8 cellular contexts compared by ENCODE assay signal in the genomic region with DNA sequence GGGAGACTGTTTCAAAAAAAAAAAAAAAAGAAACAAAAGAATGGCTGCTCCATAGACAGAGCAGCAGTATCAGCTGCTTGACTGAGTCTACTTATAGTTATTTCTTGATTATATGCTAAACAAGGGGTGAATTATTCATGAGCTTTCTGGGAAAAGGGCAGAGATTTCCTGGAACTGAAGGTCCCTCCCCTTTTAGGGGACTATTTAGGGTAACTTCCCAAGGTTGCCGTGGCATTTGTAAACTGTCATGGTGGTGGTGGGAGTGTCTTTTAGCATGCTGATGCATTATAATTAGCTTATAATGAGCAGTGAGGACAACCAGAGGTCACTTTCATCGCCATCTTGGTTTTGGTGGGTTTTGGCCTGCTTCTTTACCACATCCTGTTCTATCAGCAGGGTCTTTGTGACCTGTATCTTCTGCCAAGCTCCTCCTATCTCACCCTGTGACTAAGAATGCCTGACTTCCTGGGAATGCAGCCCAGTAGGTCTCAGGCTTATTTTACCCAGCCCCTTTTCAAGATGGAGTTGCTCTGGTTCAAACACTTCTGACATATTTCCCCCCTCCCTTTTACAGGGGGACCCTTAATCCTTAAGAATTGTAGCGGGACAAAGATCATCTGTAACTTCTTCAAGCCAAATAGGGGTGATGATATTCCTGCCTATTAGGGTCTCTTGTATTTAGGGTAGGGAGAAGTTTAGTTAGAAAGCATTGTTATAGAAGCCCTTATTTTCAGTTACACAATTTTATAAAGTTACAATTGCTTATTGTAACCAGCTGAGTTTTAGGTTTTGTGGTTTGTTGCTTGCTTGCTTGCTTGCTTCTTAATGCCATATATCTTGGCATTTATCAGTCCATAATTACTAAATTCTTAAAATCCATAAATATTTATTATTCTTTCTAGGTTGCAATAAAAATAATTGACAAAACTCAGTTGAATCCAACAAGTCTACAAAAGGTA. TPM values are rescaled to one million over a fixed set of nuclear protein-coding genes. Genes with fewer than 3 reads are reported as not detected.
DNase-seq lines count a peak whose midpoint lies in the region; ATAC-seq, FAIRE-seq and TF ChIP-seq lines count a peak whose summit lies in the region.

No MANE protein-coding gene starts in this region.

- H3K9me2 ChIP-seq in HCT116 (ENCODE audit: insufficient read depth): no peaks in the 10 kb centered on the region

- no peak for TF ChIP-seq POLR2A in HCT116 (IDR thresholded peaks at IDR 0.05; ENCODE audit: borderline replicate concordance, extremely low read depth, insufficient read depth, insufficient read length)
- TF ChIP-seq POLR2A in endothelial cell of umbilical vein (IDR thresholded peaks at IDR 0.05; ENCODE audit: low read depth, low read length): no peak

- intact Hi-C loops in HCT116 (cut with micrococcal nuclease): no loop called here
- intact Hi-C loops in endothelial cell of umbilical vein (cut with micrococcal nuclease): no loop called here

- CTCF ChIA-PET in HCT116 (lab: Charles Lee): interaction anchor here (1.0 kb wide), 1 partner anchor 37 kb away, joined by 3 read pairs; no protein-coding TSS in a partner anchor
- CTCF ChIA-PET in endothelial cell of umbilical vein (lab: Charles Lee): interaction anchor here (1.4 to 3.1 kb wide), 3 partner anchors 10 to 37 kb away, joined by 3 to 18 read pairs (median 9); no protein-coding TSS in a partner anchor

- FAIRE-seq in endothelial cell of umbilical vein (lab: Jason Lieb, UNC) (no peak), small intestine (lab: Jason Lieb, UNC) (no peak), frontal cortex (lab: Jason Lieb, UNC) (no peak)

- dilution Hi-C loops in endothelial cell of umbilical vein (cut with MboI; ENCODE audit: extremely low pct_ligation_motif_present, low sequenced_read_pairs): no loop called here

- H4K20me1 ChIP-seq in HCT116 (ENCODE audit: insufficient read depth) (peaks cover 9% of the 10 kb centered on the region; the same call in 1 of the 2 replicates), endothelial cell of umbilical vein (replicated peaks; ENCODE audit: control insufficient read depth, extremely low read depth, insufficient read depth, low read length) (peaks cover 4% of the 10 kb centered on the region)

- no peaks in the 10 kb centered on the region for H3K9me1 ChIP-seq in endothelial cell of umbilical vein (replicated peaks; ENCODE audit: control insufficient read depth, extremely low read depth, insufficient read depth, low read length)

- DNase-seq in HCT116 (ENCODE audit: low read depth, low spot score) (no peak), T1000 (lab: John Stamatoyannopoulos, UW) (peak; percentile 15), endothelial cell of umbilical vein (ENCODE audit: low read depth, low spot score) (peak; percentile 14), small intestine (peak; percentile 11), NCI-H2227 (lab: John Stamatoyannopoulos, UW; ENCODE audit: unreplicated experiment) (no peak), NCI-H1092 (lab: John Stamatoyannopoulos, UW) (no peak), frontal cortex (ENCODE audit: low spot score in 2 of 2) (no peak)

- no peak overlapping the region for H3K9ac ChIP-seq in HCT116 (ENCODE audit: low read length)
- no peak overlapping the region for H3K9ac ChIP-seq in endothelial cell of umbilical vein (replicated peaks; ENCODE audit: extremely low read depth, insufficient read depth, low read length)

- RAD21 ChIA-PET in HCT116 (lab: Charles Lee; ENCODE audit: low non-redundant PET in 1 of 2, low total read pairs in 2 of 2, uncharacterized antibody in 2 of 2, unreplicated experiment in 2 of 2): no interaction called here

- TF ChIP-seq CTCF in HCT116 (IDR thresholded peaks at IDR 0.05 in 2 of 3, conservative IDR thresholded peaks at IDR 0.05 in 1 of 3; ENCODE audit: borderline replicate concordance in 1 of 3, insufficient read depth in 1 of 3, low read depth in 2 of 3, low read length in 2 of 3) (no peak), endothelial cell of umbilical vein (IDR thresholded peaks at IDR 0.05; ENCODE audit: extremely low read depth in 1 of 2, insufficient read depth in 1 of 2, low read depth in 1 of 2, low read length in 2 of 2) (no peak)

- no peaks in the 10 kb centered on the region for H3K27me3 ChIP-seq in HCT116 (ENCODE audit: insufficient read depth, low read length)
- no peaks in the 10 kb centered on the region for H3K27me3 ChIP-seq in endothelial cell of umbilical vein (ENCODE audit: control insufficient read depth in 2 of 2, insufficient read depth in 2 of 2, low read length in 2 of 2)
- no peaks in the 10 kb centered on the region for H3K27me3 ChIP-seq in small intestine (ENCODE audit: control insufficient read depth in 2 of 2, insufficient read depth in 2 of 2, low read length in 2 of 2)

- H3K4me3 ChIP-seq in HCT116 (replicated peaks in 1 of 2; ENCODE audit: low read depth in 1 of 2, low read length in 2 of 2) (no peak overlapping the region), endothelial cell of umbilical vein (replicated peaks in 1 of 3; ENCODE audit: insufficient read depth in 1 of 3, low read depth in 1 of 3, low read length in 3 of 3) (no peak overlapping the region), small intestine (ENCODE audit: low read depth in 1 of 2, low read length in 2 of 2) (no peak overlapping the region)

- 0 out of 2 replicates have a peak overlapping the region, but pooled peaks have one; percentile 10 for H3K4me2 ChIP-seq in HCT116 (ENCODE audit: low read length)
- no peak overlapping the region for H3K4me2 ChIP-seq in endothelial cell of umbilical vein (ENCODE audit: insufficient read depth, low read length)

- no TSS peak for BruUV-seq in HCT116 (replicated peaks; lab: Mats Ljungman, UMichigan)
- no TSS peak for BruUV-seq in endothelial cell of umbilical vein (replicated peaks; lab: Mats Ljungman, UMichigan)

- H3K79me2 ChIP-seq in HCT116 (ENCODE audit: insufficient read depth, low read length) (peaks cover 93% of the 10 kb centered on the region), endothelial cell of umbilical vein (ENCODE audit: control insufficient read depth, insufficient read depth, low read length) (peaks cover 69% of the 10 kb centered on the region)

- TF ChIP-seq RAD21 in HCT116 (IDR thresholded peaks at IDR 0.05; ENCODE audit: low read depth): no peak

- H3K36me3 ChIP-seq in HCT116 (ENCODE audit: control insufficient read depth in 1 of 2, insufficient read depth in 2 of 2, low read length in 2 of 2): no peaks in the 10 kb centered on the region; a peak in 1 of 4 replicates
- H3K36me3 ChIP-seq in endothelial cell of umbilical vein (ENCODE audit: control insufficient read depth in 2 of 2, extremely low read depth in 1 of 2, insufficient read depth in 2 of 2, low read length in 2 of 2): no peaks in the 10 kb centered on the region
- no peaks in the 10 kb centered on the region for H3K36me3 ChIP-seq in small intestine (ENCODE audit: control insufficient read depth in 2 of 2, insufficient read depth in 2 of 2, low read length in 2 of 2)

- WGBS in small intestine, 3 donors: 59 to 82% (median 77%) methylated on average over 3 of the region's 3 CpGs

- POLR2A ChIA-PET in HCT116 (lab: Charles Lee) (no interaction called here), endothelial cell of umbilical vein (lab: Charles Lee) (interaction anchor here (0.6 to 0.7 kb wide), 3 partner anchors 9 to 95 kb away, joined by 3 to 7 read pairs (median 6); a partner anchor contains a TSS)

- H3K27ac ChIP-seq in HCT116 (ENCODE audit: low read depth, low read length) (no peak overlapping the region), endothelial cell of umbilical vein (ENCODE audit: insufficient read depth, low read depth, low read length) (no peak overlapping the region), small intestine (ENCODE audit: low read depth in 1 of 2, low read length in 1 of 2) (peak overlapping the region in 1 of 2 donors; percentile 62)

- H3K9me3 ChIP-seq in HCT116 (ENCODE audit: control insufficient read depth in 1 of 2, insufficient read depth in 1 of 2, low read depth in 1 of 2, low read length in 2 of 2) (no peaks in the 10 kb centered on the region), endothelial cell of umbilical vein (replicated peaks; ENCODE audit: control insufficient read depth, insufficient read depth, low read length) (no peaks in the 10 kb centered on the region), small intestine (ENCODE audit: control insufficient read depth, low read depth) (no peaks in the 10 kb centered on the region)

- H2AFZ ChIP-seq in HCT116 (ENCODE audit: low read depth, low read length, poor library complexity, severe bottlenecking) (no peak overlapping the region), endothelial cell of umbilical vein (ENCODE audit: low read depth, low read length) (no peak overlapping the region)

- ATAC-seq in HCT116 (peak; percentile 22; the same call in 1 of the 2 replicates), HG03135 (IDR thresholded peaks at IDR 0.05; ENCODE audit: unreplicated experiment) (no peak)

- H3K4me1 ChIP-seq in HCT116 (ENCODE audit: control insufficient read depth in 1 of 2, insufficient read depth in 2 of 2, low read length in 2 of 2) (peaks cover 3 to 18% of the 10 kb centered on the region in 2 experiments; a peak in 3 of 4 replicates), endothelial cell of umbilical vein (ENCODE audit: control insufficient read depth, extremely low read depth, insufficient read depth, low read length) (no peaks in the 10 kb centered on the region), small intestine (ENCODE audit: control insufficient read depth in 2 of 2, insufficient read depth in 1 of 2, low read depth in 1 of 2, low read length in 1 of 2) (peaks cover 0 to 14% of the 10 kb centered on the region in 2 donors)

TF ChIP-seq in HCT116, 20 proteins besides CTCF, POLR2A, EP300 and RAD21 (continues in another document):
- no peak for TF ChIP-seq ZNF274 (IDR thresholded peaks at IDR 0.05; ENCODE audit: low read depth, low read length)
- TF ChIP-seq FOSL1 (IDR thresholded peaks at IDR 0.05; ENCODE audit: low read depth): no peak
- no peak for TF ChIP-seq ELF1 (IDR thresholded peaks at IDR 0.05; ENCODE audit: borderline replicate concordance, low read depth)

TF ChIP-seq in endothelial cell of umbilical vein, 7 proteins besides CTCF, POLR2A, EP300 and RAD21 (continues in another document):
- TF ChIP-seq MYC (IDR thresholded peaks at IDR 0.05; ENCODE audit: low read depth, low read length): no peak
- TF ChIP-seq JUN (IDR thresholded peaks at IDR 0.05; ENCODE audit: borderline replicate concordance, insufficient read depth, insufficient read length, low read depth): no peak

RNA-seq across cellular contexts. Expression of a gene that starts 42.5 kb away (rescaled TPM):
- total RNA-seq in HCT116 (2021; ENCODE audit: unreplicated experiment) (72.5 TPM), endothelial cell of umbilical vein (81.2 and 96.1 TPM in 2 replicates), frontal cortex (152 TPM)
- 58.5 and 65.3 TPM in 2 replicates for polyA plus RNA-seq in HCT116 (2012)
- polyA plus RNA-seq in endothelial cell of umbilical vein (43.7 and 46.6 TPM in 2 replicates), small intestine (10 to 100 TPM; 37.7 to 67.8 (median 62.4) TPM)
- polyA plus RNA-seq in endothelial cell of umbilical vein (2011; cell fraction: cytosol; rRNA removed): 54.9 and 57.5 TPM in 2 replicates
- 201 and 218 TPM in 2 replicates for polyA plus RNA-seq in endothelial cell of umbilical vein (2011; cell fraction: nucleus; rRNA removed)
- 50.9 and 64.9 TPM in 2 replicates for polyA plus RNA-seq in endothelial cell of umbilical vein (2012)
- polyA minus RNA-seq in endothelial cell of umbilical vein: 61.0 and 63.8 TPM in 2 replicates
- polyA minus RNA-seq in endothelial cell of umbilical vein (2011; cell fraction: cytosol; rRNA and poly(A)+ RNA removed): 62.7 TPM
- polyA minus RNA-seq in endothelial cell of umbilical vein (2011; cell fraction: nucleus; rRNA and poly(A)+ RNA removed): 106 and 157 TPM in 2 replicates

Comparison
In these comparisons a context has a peak if more than half of its experiments do, and no peak if none do; other contexts are left out.
1. DNase-seq: peak in T1000 (single experiment), endothelial cell of umbilical vein (single experiment) and small intestine (single experiment); none in HCT116 (single experiment), NCI-H2227 (single experiment), NCI-H1092 (single experiment) and frontal cortex (0 of 2).